In genomic region chr4:168514249-168514852, GRCh38 we compare ENCODE assay signal across 2 cellular contexts.
TF ChIP-seq lines count a peak whose summit lies in the region.

No MANE protein-coding gene starts in this region.

TF ChIP-seq in IMR-90, 13 proteins besides CTCF, POLR2A, EP300 and RAD21:
- TF ChIP-seq SMC3 (IDR thresholded peaks at IDR 0.05; ENCODE audit: low read depth, low read length) (peak; percentile 54), MXI1 (IDR thresholded peaks at IDR 0.05; ENCODE audit: borderline replicate concordance, low read depth, low read length) (no peak)

TF ChIP-seq in HepG2, 621 proteins besides CTCF, POLR2A, EP300 and RAD21:
- TF ChIP-seq RXRA (CRISPR knock-in tag; IDR thresholded peaks at IDR 0.05) (no peak), ZNF558 (CRISPR knock-in tag; IDR thresholded peaks at IDR 0.05; ENCODE audit: borderline replicate concordance) (no peak), STAG1 (CRISPR knock-in tag; IDR thresholded peaks at IDR 0.05) (0 out of 2 replicates have a peak, but pooled peaks have one; percentile 7)
